In the genomic region with DNA sequence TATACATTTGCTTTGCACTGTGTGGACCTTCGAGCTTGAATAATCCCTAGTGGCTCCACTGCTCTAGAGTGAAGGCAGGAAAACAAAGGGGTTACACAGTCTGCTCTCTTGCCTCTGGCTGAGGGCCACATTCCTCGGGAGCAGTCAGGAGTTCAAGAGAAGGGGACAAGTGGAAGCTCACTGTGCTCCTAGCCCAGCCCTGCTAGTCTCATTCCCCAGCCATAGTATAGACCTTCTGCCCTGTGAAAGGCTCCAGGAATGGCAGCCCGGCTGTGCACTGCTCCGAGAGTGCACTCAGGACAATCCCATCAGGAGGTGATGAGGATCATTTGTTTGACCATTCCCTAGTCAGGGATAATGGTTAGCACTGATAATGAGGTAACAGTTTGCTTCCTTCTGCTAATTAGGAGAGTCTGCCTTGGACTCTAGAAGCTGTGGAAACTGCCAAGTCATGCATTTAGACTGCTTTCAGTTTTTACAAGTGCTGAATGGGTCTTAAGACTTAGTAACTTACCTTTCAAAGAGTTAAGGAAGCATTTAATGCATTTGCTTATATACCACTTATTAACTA, we compare ENCODE assay signal across 16 cellular contexts. TPM values are rescaled to one million over a fixed set of nuclear protein-coding genes. Genes with fewer than 3 reads are reported as not detected.
A peak's percentile ranks its signal among the peaks of the same experiment; 100 is the strongest.
DNase-seq lines count a peak whose midpoint lies in the region; ATAC-seq and TF ChIP-seq lines count a peak whose summit lies in the region.
"Had no signal": no experiment of that assay in that cellular context is flagged by ENCODE, and none has a peak within 500 bp of the region (broad histone marks: within the 10 kb centered on the region; RNA-seq: fewer than 3 reads in every experiment).

No MANE protein-coding gene starts in this region.

- no peak overlapping the region for H3K27ac ChIP-seq in mesenchymal stem cell (ENCODE audit: low read length, poor library complexity, severe bottlenecking)
- no peak overlapping the region for H3K27ac ChIP-seq in esophagus squamous epithelium
- H3K27ac ChIP-seq: parathyroid adenoma had no signal

- no peaks in the 10 kb centered on the region for H3K79me1 ChIP-seq in mesenchymal stem cell (replicated peaks; ENCODE audit: low read length, poor library complexity, severe bottlenecking)

- 58% methylated on average over 4 of the region's 4 CpGs for WGBS in mesenchymal stem cell
- WGBS in esophagus squamous epithelium, 2 donors, result 33% methylated on average over 3 of the region's 4 CpGs; no CpG with 5 or more reads in 1 of the 2 donors

- no peak overlapping the region for H2BK15ac ChIP-seq in mesenchymal stem cell (ENCODE audit: low read depth, poor library complexity, severe bottlenecking)

- no peak for ATAC-seq in GM19351 (IDR thresholded peaks at IDR 0.05; ENCODE audit: unreplicated experiment)
- ATAC-seq: activated CD4-positive, CD25-positive, alpha-beta regulatory T cell treated with anti-CD3 and anti-CD28 coated beads, Interleukin-2, amount 50 U/mL, for 24 hours; SK-N-SH treated with all-trans-retinoic acid at 6 μM for 48 hours had no signal

- H3F3A ChIP-seq in Loucy (ENCODE audit: low read depth), result no peaks in the 10 kb centered on the region

- no peak overlapping the region for H2BK5ac ChIP-seq in mesenchymal stem cell (ENCODE audit: low read depth, low read length, poor library complexity, severe bottlenecking)

- no peak overlapping the region for H4K8ac ChIP-seq in mesenchymal stem cell (ENCODE audit: low read length)

- no peak overlapping the region for H3K9ac ChIP-seq in Loucy (ENCODE audit: low read depth, low read length, poor library complexity, severe bottlenecking)
- no peak overlapping the region for H3K9ac ChIP-seq in mesenchymal stem cell (ENCODE audit: low read length)
- H3K9ac ChIP-seq: parathyroid adenoma had no signal

- no peak overlapping the region for H2AK5ac ChIP-seq in mesenchymal stem cell (ENCODE audit: low read length, severe bottlenecking)

- in situ Hi-C loops in ACHN (cut with HindIII; ENCODE audit: low pct_ligation_motif_present, low pct_unique_long_range_greater_than_20kb, low sequenced_read_pairs), result no loop called here

- H2BK12ac ChIP-seq in mesenchymal stem cell (ENCODE audit: low read length in 2 of 2), result no peak overlapping the region

- TF ChIP-seq POLR2A in esophagus squamous epithelium (IDR thresholded peaks at IDR 0.05), result no peak

- H3K4ac ChIP-seq in mesenchymal stem cell (ENCODE audit: low read depth in 1 of 2, low read length in 2 of 2), result no peak overlapping the region

- H3K4me1 ChIP-seq in Loucy (ENCODE audit: insufficient read depth, low read length, poor library complexity, severe bottlenecking), result peaks cover 36% of the 10 kb centered on the region
- H3K4me1 ChIP-seq in mesenchymal stem cell (ENCODE audit: control insufficient read depth, insufficient read depth, low read depth, low read length), result peaks cover 3% of the 10 kb centered on the region
- peaks cover 0 to 17% (median 0%) of the 10 kb centered on the region in 3 donors for H3K4me1 ChIP-seq in esophagus squamous epithelium
- H3K4me1 ChIP-seq: parathyroid adenoma had no signal

- H3K9me2 ChIP-seq in Loucy (replicated peaks; ENCODE audit: low read depth, low read length), result no peaks in the 10 kb centered on the region

- intact Hi-C loops in esophagus squamous epithelium (cut with DNase I), result no loop called here

- H3K14ac ChIP-seq in mesenchymal stem cell (ENCODE audit: low read length in 2 of 2), result no peak overlapping the region

- H2AFZ ChIP-seq in Loucy (ENCODE audit: low read length) (0 out of 2 replicates have a peak overlapping the region, but pooled peaks have one; percentile 28), mesenchymal stem cell (ENCODE audit: low read depth, low read length) (no peak overlapping the region)
- H2AFZ ChIP-seq: parathyroid adenoma had no signal

- no peak for TF ChIP-seq CTCF in Loucy (conservative IDR thresholded peaks at IDR 0.05; ENCODE audit: low read length)
- TF ChIP-seq CTCF in epithelial cell of proximal tubule (conservative IDR thresholded peaks at IDR 0.05; ENCODE audit: low read depth, low read length), result no peak
- no peak for TF ChIP-seq CTCF in esophagus squamous epithelium (IDR thresholded peaks at IDR 0.05)

- DNase-seq in ACHN (peak; percentile 80), epithelial cell of proximal tubule (ENCODE audit: low read depth) (peak; percentile 76), mesenchymal stem cell (peak; percentile 3), esophagus squamous epithelium (lab: John Stamatoyannopoulos, UW) (no peak), AG20443 (ENCODE audit: low spot score) (no peak)
- DNase-seq in activated CD4-positive, CD25-positive, alpha-beta regulatory T cell (lab: John Stamatoyannopoulos, UW), result no peak
- DNase-seq: activated T-cell treated with anti-CD3 and anti-CD28 coated beads, Interleukin-2, amount 50 U/mL, for 24 hours; H7; NCI-H1436 had no signal

- H3K4me2 ChIP-seq in Loucy (ENCODE audit: low read depth, low read length, poor library complexity, severe bottlenecking) (peak overlapping the region; percentile 33), mesenchymal stem cell (ENCODE audit: low read length, poor library complexity, severe bottlenecking) (no peak overlapping the region)

- no peak overlapping the region for H2BK120ac ChIP-seq in mesenchymal stem cell (ENCODE audit: low read depth, low read length)

- H3K27me3 ChIP-seq in Loucy (ENCODE audit: insufficient read depth, low read length, poor library complexity, severe bottlenecking) (no peaks in the 10 kb centered on the region), mesenchymal stem cell (ENCODE audit: control insufficient read depth in 1 of 2, insufficient read depth in 1 of 2, low read length in 2 of 2) (peaks cover 7 to 30% of the 10 kb centered on the region in 2 experiments), esophagus squamous epithelium (no peaks in the 10 kb centered on the region)

- H4K91ac ChIP-seq in mesenchymal stem cell (ENCODE audit: low read length), result no peak overlapping the region

- no peaks in the 10 kb centered on the region for H3K36me3 ChIP-seq in Loucy (ENCODE audit: insufficient read depth, low read length)
- H3K36me3 ChIP-seq in mesenchymal stem cell (ENCODE audit: control insufficient read depth in 1 of 2, insufficient read depth in 2 of 2, low read depth in 1 of 2, low read length in 2 of 2), result no peaks in the 10 kb centered on the region
- H3K36me3 ChIP-seq in esophagus squamous epithelium, result no peaks in the 10 kb centered on the region

- H3K23ac ChIP-seq in mesenchymal stem cell (ENCODE audit: low read length in 2 of 2), result no peak overlapping the region

- H3K9me3 ChIP-seq in Loucy (ENCODE audit: insufficient read depth, low read depth, low read length), result no peaks in the 10 kb centered on the region
- H3K9me3 ChIP-seq in mesenchymal stem cell (ENCODE audit: control insufficient read depth, low read length), result no peaks in the 10 kb centered on the region
- no peaks in the 10 kb centered on the region for H3K9me3 ChIP-seq in esophagus squamous epithelium

- H3K79me2 ChIP-seq in Loucy (ENCODE audit: insufficient read depth, low read length), result no peaks in the 10 kb centered on the region
- H3K79me2 ChIP-seq: parathyroid adenoma had no signal

- H3K18ac ChIP-seq in mesenchymal stem cell (ENCODE audit: low read depth in 1 of 2, low read length in 2 of 2), result no peak overlapping the region

- no peaks in the 10 kb centered on the region for H4K20me1 ChIP-seq in Loucy (ENCODE audit: insufficient read depth, low read length, poor library complexity, severe bottlenecking)

- H3K4me3 ChIP-seq in Loucy (ENCODE audit: low read length, poor library complexity, severe bottlenecking), result no peak overlapping the region
- peak overlapping the region; percentile 19 for H3K4me3 ChIP-seq in epithelial cell of proximal tubule (ENCODE audit: low read depth, low read length)
- H3K4me3 ChIP-seq in mesenchymal stem cell (ENCODE audit: insufficient read depth in 1 of 2, low read depth in 1 of 2, low read length in 2 of 2), result no peak overlapping the region
- H3K4me3 ChIP-seq in esophagus squamous epithelium, result no peak overlapping the region

RNA-seq across cellular contexts. Expression of gene IYD, which starts 8.5 kb away (rescaled TPM):
- total RNA-seq in epithelial cell of proximal tubule, result not detected in 2 replicates
- not detected for polyA plus RNA-seq in mesenchymal stem cell (2013, experiment 1 of 2)
- not detected for polyA plus RNA-seq in mesenchymal stem cell (2013, experiment 2 of 2)
- not detected for total RNA-seq in esophagus squamous epithelium
- total RNA-seq: dermis microvascular lymphatic vessel endothelial cell, fibroblast of villous mesenchyme, H7 had no signal

Comparison
In these comparisons a context has a peak if more than half of its experiments do, and no peak if none do; other contexts are left out.
1. DNase-seq: peak in ACHN (single experiment), epithelial cell of proximal tubule (single experiment) and mesenchymal stem cell (single experiment); none in esophagus squamous epithelium (single experiment), activated CD4-positive, CD25-positive, alpha-beta regulatory T cell (0 of 4) and AG20443 (single experiment).